In the genomic region with DNA sequence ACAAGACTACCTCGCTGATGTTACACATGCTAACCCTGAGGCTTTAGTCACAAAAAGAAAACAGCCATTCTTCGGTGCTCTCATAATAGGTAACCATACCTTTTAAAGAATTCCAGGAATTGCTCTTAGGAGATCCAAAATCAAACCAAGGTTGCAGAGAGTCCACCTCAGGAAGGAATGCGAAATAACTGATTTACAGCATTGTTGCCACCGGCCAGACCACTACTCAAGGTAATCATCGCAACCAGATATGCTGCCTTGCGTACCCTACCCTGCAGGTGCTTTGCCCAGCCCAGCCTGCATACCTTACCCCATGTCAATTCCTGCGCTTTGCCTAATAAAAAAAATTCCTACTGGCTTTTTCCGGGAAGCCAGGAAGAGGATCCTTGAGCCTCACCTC, we compare ENCODE assay signal across 18 cellular contexts. TPM values are rescaled to one million over a fixed set of nuclear protein-coding genes. Genes with fewer than 3 reads are reported as not detected.
DNase-seq lines count a peak whose midpoint lies in the region; ATAC-seq and TF ChIP-seq lines count a peak whose summit lies in the region.
"Had no signal": no experiment of that assay in that cellular context is flagged by ENCODE, and none has a peak within 500 bp of the region (broad histone marks: within the 10 kb centered on the region; RNA-seq: fewer than 3 reads in every experiment).

No MANE protein-coding gene starts in this region.

- H3K27ac ChIP-seq in upper lobe of right lung (no peak overlapping the region), upper lobe of left lung (peak overlapping the region in 1 of 4 donors; percentile 22)
- H3K27ac ChIP-seq: A549, BLaER1, epithelial cell of prostate had no signal

- no peaks in the 10 kb centered on the region for H3K36me3 ChIP-seq in kidney epithelial cell (ENCODE audit: control insufficient read depth, insufficient read depth, low read length)
- H3K36me3 ChIP-seq in upper lobe of right lung: peaks cover 36% of the 10 kb centered on the region
- peaks cover 0 to 12% (median 6%) of the 10 kb centered on the region in 4 donors for H3K36me3 ChIP-seq in upper lobe of left lung

- ATAC-seq in WTC11 (peak; percentile 91), upper lobe of right lung (peak; percentile 49), upper lobe of left lung (ENCODE audit: low FRiP score in 2 of 2) (no peak)
- ATAC-seq in activated CD8-positive, alpha-beta T cell treated with anti-CD3 and anti-CD28 coated beads, Interleukin-2, amount 10 ng/mL, durations not matched to agents 7 days and 5 days: no peak
- ATAC-seq: A549, SK-N-SH treated with all-trans-retinoic acid at 6 μM for 48 hours had no signal

- H3K4me1 Mint-ChIP-seq in activated naive CD4-positive, alpha-beta T cell treated with anti-CD3 and anti-CD28 coated beads, Interleukin-2, amount 10 ng/mL, durations not matched to agents 7 days and 5 days: peaks cover 30% of the 10 kb centered on the region
- peaks cover 62% of the 10 kb centered on the region for H3K4me1 Mint-ChIP-seq in activated naive CD4-positive, alpha-beta T cell treated with anti-CD3 and anti-CD28 coated beads for 36 hours (ENCODE audit: low read depth)
- H3K4me1 Mint-ChIP-seq in WTC11: peaks cover 54% of the 10 kb centered on the region
- peaks cover 50% of the 10 kb centered on the region for H3K4me1 Mint-ChIP-seq in activated CD8-positive, alpha-beta T cell treated with anti-CD3 and anti-CD28 coated beads, Interleukin-2, amount 10 ng/mL, durations not matched to agents 7 days and 5 days (ENCODE audit: low read depth)

- no peaks in the 10 kb centered on the region for H3K27me3 Mint-ChIP-seq in activated naive CD4-positive, alpha-beta T cell treated with anti-CD3 and anti-CD28 coated beads, Interleukin-2, amount 10 ng/mL, durations not matched to agents 7 days and 5 days
- H3K27me3 Mint-ChIP-seq in activated naive CD4-positive, alpha-beta T cell treated with anti-CD3 and anti-CD28 coated beads for 36 hours (ENCODE audit: low read depth): no peaks in the 10 kb centered on the region
- no peaks in the 10 kb centered on the region for H3K27me3 Mint-ChIP-seq in WTC11 (ENCODE audit: low read depth)
- no peaks in the 10 kb centered on the region for H3K27me3 Mint-ChIP-seq in activated CD8-positive, alpha-beta T cell treated with anti-CD3 and anti-CD28 coated beads, Interleukin-2, amount 10 ng/mL, durations not matched to agents 7 days and 5 days (ENCODE audit: low read depth)
- H3K27me3 Mint-ChIP-seq: activated CD4-positive, alpha-beta T cell treated with anti-CD3 and anti-CD28 coated beads, Interleukin-2, amount 10 ng/mL, durations not matched to agents 7 days and 5 days had no signal

- TF ChIP-seq POLR2A in upper lobe of left lung (IDR thresholded peaks at IDR 0.05): no peak

- DNase-seq in activated naive CD4-positive, alpha-beta T cell treated with anti-CD3 and anti-CD28 coated beads, Interleukin-2, amount 10 ng/mL, durations not matched to agents 7 days and 5 days: no peak
- no peak for DNase-seq in activated naive CD4-positive, alpha-beta T cell treated with anti-CD3 and anti-CD28 coated beads for 36 hours
- DNase-seq in WTC11 (ENCODE audit: low spot score): peak; percentile 20
- DNase-seq in kidney epithelial cell (ENCODE audit: low read depth): peak; percentile 9
- DNase-seq in upper lobe of right lung: no peak
- no peak for DNase-seq in upper lobe of left lung
- no peak for DNase-seq in DMS53 (lab: John Stamatoyannopoulos, UW)
- no peak for DNase-seq in activated CD8-positive, alpha-beta T cell treated with anti-CD3 and anti-CD28 coated beads, Interleukin-2, amount 10 ng/mL, durations not matched to agents 7 days and 5 days
- DNase-seq: activated CD4-positive, alpha-beta T cell treated with anti-CD3 and anti-CD28 coated beads, Interleukin-2, amount 10 ng/mL, durations not matched to agents 7 days and 5 days; HFFc6; KBM-7; mammary epithelial cell; NCI-H1436; NCI-H446 treated with DMSO at 0.1 percent for 48 hours had no signal

- TF ChIP-seq CTCF in WTC11 (IDR thresholded peaks at IDR 0.05): no peak
- TF ChIP-seq CTCF in kidney epithelial cell (IDR thresholded peaks at IDR 0.05; ENCODE audit: insufficient read depth, low read length, poor library complexity, severe bottlenecking): no peak
- no peak for TF ChIP-seq CTCF in upper lobe of right lung (IDR thresholded peaks at IDR 0.05)
- no peak for TF ChIP-seq CTCF in upper lobe of left lung (IDR thresholded peaks at IDR 0.05)

- peaks cover 46% of the 10 kb centered on the region for H3K36me3 Mint-ChIP-seq in activated naive CD4-positive, alpha-beta T cell treated with anti-CD3 and anti-CD28 coated beads, Interleukin-2, amount 10 ng/mL, durations not matched to agents 7 days and 5 days
- H3K36me3 Mint-ChIP-seq in activated naive CD4-positive, alpha-beta T cell treated with anti-CD3 and anti-CD28 coated beads for 36 hours (ENCODE audit: low read depth): peaks cover 55% of the 10 kb centered on the region
- H3K36me3 Mint-ChIP-seq in WTC11: peaks cover 31% of the 10 kb centered on the region
- peaks cover 57% of the 10 kb centered on the region for H3K36me3 Mint-ChIP-seq in activated CD8-positive, alpha-beta T cell treated with anti-CD3 and anti-CD28 coated beads, Interleukin-2, amount 10 ng/mL, durations not matched to agents 7 days and 5 days (ENCODE audit: low read depth)

- H3K4me3 ChIP-seq in kidney epithelial cell (ENCODE audit: low read depth, low read length): no peak overlapping the region
- no peak overlapping the region for H3K4me3 ChIP-seq in upper lobe of right lung
- no peak overlapping the region for H3K4me3 ChIP-seq in upper lobe of left lung
- H3K4me3 ChIP-seq: A549, BLaER1 had no signal

- H3K4me3 Mint-ChIP-seq in activated naive CD4-positive, alpha-beta T cell treated with anti-CD3 and anti-CD28 coated beads, Interleukin-2, amount 10 ng/mL, durations not matched to agents 7 days and 5 days: no peak overlapping the region
- no peak overlapping the region for H3K4me3 Mint-ChIP-seq in activated naive CD4-positive, alpha-beta T cell treated with anti-CD3 and anti-CD28 coated beads for 36 hours
- no peak overlapping the region for H3K4me3 Mint-ChIP-seq in WTC11
- no peak overlapping the region for H3K4me3 Mint-ChIP-seq in activated CD8-positive, alpha-beta T cell treated with anti-CD3 and anti-CD28 coated beads, Interleukin-2, amount 10 ng/mL, durations not matched to agents 7 days and 5 days
- H3K4me3 Mint-ChIP-seq: activated CD4-positive, alpha-beta T cell treated with anti-CD3 and anti-CD28 coated beads, Interleukin-2, amount 10 ng/mL, durations not matched to agents 7 days and 5 days; HFFc6 had no signal

- intact Hi-C loops in activated naive CD4-positive, alpha-beta T cell treated with anti-CD3 and anti-CD28 coated beads for 36 hours (cut with micrococcal nuclease): no loop called here
- intact Hi-C loops in upper lobe of right lung (cut with DNase I): no loop called here

- POLR2A ChIA-PET in WTC11 (lab: Charles Lee): no interaction called here
- POLR2A ChIA-PET in activated CD8-positive, alpha-beta T cell treated with anti-CD3 and anti-CD28 coated beads, Interleukin-2, amount 10 ng/mL, durations not matched to agents 7 days and 5 days (lab: Charles Lee): no interaction called here

- CTCF ChIA-PET in activated naive CD4-positive, alpha-beta T cell treated with anti-CD3 and anti-CD28 coated beads, Interleukin-2, amount 10 ng/mL, durations not matched to agents 7 days and 5 days (lab: Charles Lee): no interaction called here
- CTCF ChIA-PET in activated naive CD4-positive, alpha-beta T cell treated with anti-CD3 and anti-CD28 coated beads for 36 hours (lab: Charles Lee): no interaction called here
- CTCF ChIA-PET in WTC11 (lab: Charles Lee): no interaction called here
- CTCF ChIA-PET in activated CD8-positive, alpha-beta T cell treated with anti-CD3 and anti-CD28 coated beads, Interleukin-2, amount 10 ng/mL, durations not matched to agents 7 days and 5 days (lab: Charles Lee): interaction anchor here (1.8 kb wide), 1 partner anchor 22 kb away, joined by 10 read pairs; no protein-coding TSS in a partner anchor

- H3K9me3 Mint-ChIP-seq in activated naive CD4-positive, alpha-beta T cell treated with anti-CD3 and anti-CD28 coated beads, Interleukin-2, amount 10 ng/mL, durations not matched to agents 7 days and 5 days: no peaks in the 10 kb centered on the region
- no peaks in the 10 kb centered on the region for H3K9me3 Mint-ChIP-seq in activated naive CD4-positive, alpha-beta T cell treated with anti-CD3 and anti-CD28 coated beads for 36 hours
- H3K9me3 Mint-ChIP-seq in WTC11: peaks cover 4% of the 10 kb centered on the region; the same call in 1 of the 2 replicates
- H3K9me3 Mint-ChIP-seq in activated CD8-positive, alpha-beta T cell treated with anti-CD3 and anti-CD28 coated beads, Interleukin-2, amount 10 ng/mL, durations not matched to agents 7 days and 5 days (ENCODE audit: insufficient read depth): no peaks in the 10 kb centered on the region
- H3K9me3 Mint-ChIP-seq: HFFc6 had no signal

- no peaks in the 10 kb centered on the region for H3K9me3 ChIP-seq in upper lobe of right lung
- no peaks in the 10 kb centered on the region for H3K9me3 ChIP-seq in upper lobe of left lung
- H3K9me3 ChIP-seq: A549 had no signal

- H3K4me1 ChIP-seq in upper lobe of right lung (no peaks in the 10 kb centered on the region), upper lobe of left lung (peaks cover 0 to 13% (median 3%) of the 10 kb centered on the region in 4 donors)

- H3K27me3 ChIP-seq in kidney epithelial cell (ENCODE audit: control insufficient read depth, insufficient read depth, low read length) (no peaks in the 10 kb centered on the region), upper lobe of right lung (no peaks in the 10 kb centered on the region), upper lobe of left lung (no peaks in the 10 kb centered on the region)
- H3K27me3 ChIP-seq: BLaER1 had no signal

- WGBS in upper lobe of left lung, 2 donors: 80 to 81% methylated on average over 8 of the region's 8 CpGs

- peak overlapping the region; percentile 33 for H3K27ac Mint-ChIP-seq in activated naive CD4-positive, alpha-beta T cell treated with anti-CD3 and anti-CD28 coated beads, Interleukin-2, amount 10 ng/mL, durations not matched to agents 7 days and 5 days
- H3K27ac Mint-ChIP-seq in activated naive CD4-positive, alpha-beta T cell treated with anti-CD3 and anti-CD28 coated beads for 36 hours: no peak overlapping the region
- peak overlapping the region; percentile 78 for H3K27ac Mint-ChIP-seq in WTC11
- H3K27ac Mint-ChIP-seq in activated CD8-positive, alpha-beta T cell treated with anti-CD3 and anti-CD28 coated beads, Interleukin-2, amount 10 ng/mL, durations not matched to agents 7 days and 5 days: no peak overlapping the region
- H3K27ac Mint-ChIP-seq: activated CD4-positive, alpha-beta T cell treated with anti-CD3 and anti-CD28 coated beads, Interleukin-2, amount 10 ng/mL, durations not matched to agents 7 days and 5 days; HFFc6 had no signal

- TF ChIP-seq EP300 in upper lobe of left lung (IDR thresholded peaks at IDR 0.05): no peak

RNA-seq across cellular contexts. Expression of gene NUP153, which starts 27.0 kb away (rescaled TPM):
- 10 to 100 TPM; 65.3 to 67.2 TPM for total RNA-seq in activated naive CD4-positive, alpha-beta T cell treated with anti-CD3 and anti-CD28 coated beads for 36 hours
- total RNA-seq in WTC11 (2021) (58.4 to 67.0 TPM (median 60.2 TPM) in 3 replicates), kidney epithelial cell (32.6 and 36.2 TPM in 2 replicates), upper lobe of right lung (33.5 TPM), upper lobe of left lung (10 to 100 TPM; 16.9 to 43.8 (median 29.0) TPM)
- 10 to 100 TPM; 72.2 to 73.6 TPM for total RNA-seq in activated CD8-positive, alpha-beta T cell treated with anti-CD3 and anti-CD28 coated beads, Interleukin-2, amount 10 ng/mL, durations not matched to agents 7 days and 5 days

Comparison
In these comparisons a context has a peak if more than half of its experiments do, and no peak if none do; other contexts are left out.
1. H3K27ac Mint-ChIP-seq: peak in activated naive CD4-positive, alpha-beta T cell treated with anti-CD3 and anti-CD28 coated beads, Interleukin-2, amount 10 ng/mL, durations not matched to agents 7 days and 5 days (single experiment) and WTC11 (single experiment); none in activated naive CD4-positive, alpha-beta T cell treated with anti-CD3 and anti-CD28 coated beads for 36 hours (single experiment) and activated CD8-positive, alpha-beta T cell treated with anti-CD3 and anti-CD28 coated beads, Interleukin-2, amount 10 ng/mL, durations not matched to agents 7 days and 5 days (single experiment).
2. DNase-seq: peak in WTC11 (single experiment) and kidney epithelial cell (single experiment); none in activated naive CD4-positive, alpha-beta T cell treated with anti-CD3 and anti-CD28 coated beads, Interleukin-2, amount 10 ng/mL, durations not matched to agents 7 days and 5 days (single experiment), activated naive CD4-positive, alpha-beta T cell treated with anti-CD3 and anti-CD28 coated beads for 36 hours (single experiment), upper lobe of right lung (single experiment), upper lobe of left lung (0 of 2), DMS53 (single experiment) and activated CD8-positive, alpha-beta T cell treated with anti-CD3 and anti-CD28 coated beads, Interleukin-2, amount 10 ng/mL, durations not matched to agents 7 days and 5 days (single experiment).
3. ATAC-seq: peak in WTC11 (single experiment) and upper lobe of right lung (single experiment); none in upper lobe of left lung (0 of 2) and activated CD8-positive, alpha-beta T cell treated with anti-CD3 and anti-CD28 coated beads, Interleukin-2, amount 10 ng/mL, durations not matched to agents 7 days and 5 days (single experiment).